ENCODE assay signal across 1 cellular context in genomic region chr2:189557373-189557772, GRCh38.
TF ChIP-seq lines count a peak whose summit lies in the region.

No MANE protein-coding gene starts in this region.

TF ChIP-seq in HepG2, 621 proteins besides CTCF, POLR2A, EP300 and RAD21 (continued from another document and continues in another):
- TF ChIP-seq HMGXB3 (CRISPR knock-in tag; IDR thresholded peaks at IDR 0.05; ENCODE audit: borderline replicate concordance) (no peak), SNAI1 (CRISPR knock-in tag; IDR thresholded peaks at IDR 0.05; ENCODE audit: borderline replicate concordance) (no peak), YY1 (IDR thresholded peaks at IDR 0.05; ENCODE audit: insufficient read depth, insufficient replicate concordance, low read depth, low read length) (no peak), HMG20A (CRISPR knock-in tag; IDR thresholded peaks at IDR 0.05; ENCODE audit: borderline replicate concordance) (peak; percentile 39; the same call in 1 of the 2 replicates), ZNF776 (CRISPR knock-in tag; IDR thresholded peaks at IDR 0.05) (no peak), BRD4 (CRISPR knock-in tag; IDR thresholded peaks at IDR 0.05) (no peak), HINFP (CRISPR knock-in tag; IDR thresholded peaks at IDR 0.05; ENCODE audit: low read depth) (no peak), FOXP4 (CRISPR knock-in tag; IDR thresholded peaks at IDR 0.05) (no peak), ZNF362 (CRISPR knock-in tag; IDR thresholded peaks at IDR 0.05; ENCODE audit: borderline replicate concordance) (peak; percentile 84; the same call in 1 of the 2 replicates), ZNF670 (CRISPR knock-in tag; IDR thresholded peaks at IDR 0.05; ENCODE audit: borderline replicate concordance) (no peak), STAT6 (CRISPR knock-in tag; IDR thresholded peaks at IDR 0.05; ENCODE audit: borderline replicate concordance) (no peak), PATZ1 (CRISPR knock-in tag; IDR thresholded peaks at IDR 0.05) (no peak), JUND (CRISPR knock-in tag; IDR thresholded peaks at IDR 0.05) (no peak), PAXIP1 (CRISPR knock-in tag; conservative IDR thresholded peaks at IDR 0.05) (peak; percentile 64), SOX5 (CRISPR knock-in tag; IDR thresholded peaks at IDR 0.05; ENCODE audit: borderline replicate concordance) (peak; percentile 59; the same call in 1 of the 2 replicates), RXRB (CRISPR knock-in tag; IDR thresholded peaks at IDR 0.05; ENCODE audit: borderline replicate concordance) (no peak; the same call in 1 of the 2 replicates), ZSCAN21 (CRISPR knock-in tag; IDR thresholded peaks at IDR 0.05; ENCODE audit: borderline replicate concordance) (no peak), SCMH1 (CRISPR knock-in tag; IDR thresholded peaks at IDR 0.05; ENCODE audit: borderline replicate concordance) (no peak), ARID5B (CRISPR knock-in tag; IDR thresholded peaks at IDR 0.05) (peak; percentile 53; the same call in 1 of the 2 replicates), BATF2 (CRISPR knock-in tag; IDR thresholded peaks at IDR 0.05) (no peak), ZNF251 (CRISPR knock-in tag; IDR thresholded peaks at IDR 0.05) (no peak), SOX13 (IDR thresholded peaks at IDR 0.05) (no peak), SOX13 (CRISPR knock-in tag; conservative IDR thresholded peaks at IDR 0.05 in 1 of 2, IDR thresholded peaks at IDR 0.05 in 1 of 2) (peak in 1 of 2 experiments; percentile 24; a peak in 1 of 4 replicates), ZSCAN9 (CRISPR knock-in tag; IDR thresholded peaks at IDR 0.05; ENCODE audit: borderline replicate concordance) (no peak), ZSCAN20 (CRISPR knock-in tag; IDR thresholded peaks at IDR 0.05; ENCODE audit: borderline replicate concordance) (no peak), ZNF580 (CRISPR knock-in tag; IDR thresholded peaks at IDR 0.05; ENCODE audit: borderline replicate concordance, low read depth) (no peak)
